8 cellular contexts compared by ENCODE assay signal in the genomic region with DNA sequence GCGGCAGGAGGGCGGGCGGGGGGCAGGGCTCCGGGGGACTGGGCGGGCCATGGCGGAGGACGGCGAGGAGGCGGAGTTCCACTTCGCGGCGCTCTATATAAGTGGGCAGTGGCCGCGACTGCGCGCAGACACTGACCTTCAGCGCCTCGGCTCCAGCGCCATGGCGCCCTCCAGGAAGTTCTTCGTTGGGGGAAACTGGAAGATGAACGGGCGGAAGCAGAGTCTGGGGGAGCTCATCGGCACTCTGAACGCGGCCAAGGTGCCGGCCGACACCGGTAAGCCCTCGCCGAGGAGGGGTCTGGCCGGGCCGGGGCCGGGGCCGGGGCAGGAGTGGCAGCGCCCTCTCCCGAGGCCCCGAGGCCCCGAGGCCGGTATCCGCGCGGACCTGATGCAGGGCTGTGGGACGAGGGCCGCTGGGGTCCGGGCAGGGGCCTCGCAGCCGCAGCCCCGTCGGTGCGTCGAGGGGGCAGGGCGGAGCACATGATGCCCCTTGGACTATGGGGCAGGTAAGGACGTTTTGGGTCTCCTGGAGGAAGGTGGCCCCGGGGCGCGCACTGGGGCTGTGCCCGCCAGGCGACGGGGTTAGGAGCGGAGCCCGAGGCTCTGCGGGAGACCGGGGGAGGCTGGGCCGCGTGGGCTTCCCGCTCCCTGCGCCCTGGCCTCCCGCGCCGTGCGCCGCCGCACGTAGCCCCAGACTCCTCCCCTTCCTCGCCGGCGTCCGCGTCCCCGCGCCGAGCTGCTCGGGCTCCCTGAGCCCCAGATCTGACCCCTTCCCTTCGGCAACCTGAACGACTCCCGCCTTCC. TPM values are rescaled to one million over a fixed set of nuclear protein-coding genes. Genes with fewer than 3 reads are reported as not detected.
A peak's percentile ranks its signal among the peaks of the same experiment; 100 is the strongest.
DNase-seq lines count a peak whose midpoint lies in the region; ATAC-seq and TF ChIP-seq lines count a peak whose summit lies in the region.

A gene (plus strand): TSS at position 125 of the 804 bp plus-strand sequence. CDS start 36 bp downstream, at position 161.

- H3K9me3 Mint-ChIP-seq in Calu3 (ENCODE audit: low read depth, unreplicated experiment), result no peaks in the 10 kb centered on the region
- no peaks in the 10 kb centered on the region for H3K9me3 Mint-ChIP-seq in nephron progenitor cell

- peaks cover 42 to 62% (median 60%) of the 10 kb centered on the region in 4 donors for H3K36me3 ChIP-seq in stomach

- intact Hi-C loops in Calu3 (cut with micrococcal nuclease; ENCODE audit: unreplicated experiment), result loop anchor here (5.0 kb wide), 2 partner anchors 60 to 75 kb away; a partner anchor contains a TSS
- intact Hi-C loops in stomach (cut with DNase I; ENCODE audit: low total_unique reads), result no loop called here

- peaks cover 30 to 61% (median 56%) of the 10 kb centered on the region in 4 donors for H3K4me1 ChIP-seq in stomach

- peaks cover 43% of the 10 kb centered on the region for H3K4me1 Mint-ChIP-seq in Calu3 (ENCODE audit: low read depth, unreplicated experiment)
- peaks cover 58% of the 10 kb centered on the region for H3K4me1 Mint-ChIP-seq in nephron progenitor cell

- H3K36me3 Mint-ChIP-seq in Calu3 (ENCODE audit: insufficient read depth, unreplicated experiment), result peaks cover 77% of the 10 kb centered on the region
- peaks cover 57% of the 10 kb centered on the region for H3K36me3 Mint-ChIP-seq in nephron progenitor cell (ENCODE audit: low read depth)

- H3K27me3 ChIP-seq in stomach, result no peaks in the 10 kb centered on the region

- peak within 1 kb of the TSS; percentile 97 to 99 (median 98) for H3K27ac ChIP-seq in stomach

- peak in 2 of 4 donors; percentile 39 to 95 for TF ChIP-seq POLR2A in stomach (IDR thresholded peaks at IDR 0.05)

- CTCF ChIA-PET in Calu3 (lab: Charles Lee), result interaction anchor here (0.7 to 2.0 kb wide), 3 partner anchors 15 to 572 kb away, joined by 5 to 15 read pairs (median 6); a partner anchor contains a TSS

- WGBS in stomach, 5 donors, result 0 to 1% (median 0%) methylated on average over 31 to 87 of the region's 87 CpGs

- TF ChIP-seq CTCF in Calu3 (IDR thresholded peaks at IDR 0.05; ENCODE audit: unreplicated experiment) (no peak), nephron progenitor cell (IDR thresholded peaks at IDR 0.05) (no peak), stomach (IDR thresholded peaks at IDR 0.05) (no peak)

- peak within 1 kb of the TSS; percentile 81 to 100 (median 98) for H3K4me3 ChIP-seq in stomach

- no TSS peak for BruUV-seq in Calu3 (replicated peaks; lab: Mats Ljungman, UMichigan)

- H3K4me3 Mint-ChIP-seq in Calu3 (ENCODE audit: low read depth, unreplicated experiment) (peak within 1 kb of the TSS; percentile 88), nephron progenitor cell (peak within 1 kb of the TSS; percentile 94)

- DNase-seq in Calu3 (peak; percentile 78), HuH-7.5 (ENCODE audit: low spot score) (peak; percentile 85), RPMI7951 (ENCODE audit: low read depth) (peak; percentile 77), activated gamma-delta T cell (lab: John Stamatoyannopoulos, UW) (peak; percentile 69), fibroblast of the conjunctiva (ENCODE audit: low read depth) (peak; percentile 65), nephron progenitor cell (peak; percentile 91), stomach (peak; percentile 87)

- no peaks in the 10 kb centered on the region for H3K27me3 Mint-ChIP-seq in Calu3 (ENCODE audit: unreplicated experiment)
- peaks cover 4% of the 10 kb centered on the region for H3K27me3 Mint-ChIP-seq in nephron progenitor cell (ENCODE audit: low read depth, poor library complexity)

- no peak for TF ChIP-seq EP300 in stomach (IDR thresholded peaks at IDR 0.05)

- H3K9me3 ChIP-seq in stomach, result no peaks in the 10 kb centered on the region

- H3K27ac Mint-ChIP-seq in Calu3 (ENCODE audit: unreplicated experiment), result peak within 1 kb of the TSS; percentile 91
- peak within 1 kb of the TSS; percentile 93 for H3K27ac Mint-ChIP-seq in nephron progenitor cell

- peak; percentile 57 for ATAC-seq in GM21381 (IDR thresholded peaks at IDR 0.05; ENCODE audit: unreplicated experiment)

RNA-seq across cellular contexts. Expression of the gene that starts here (rescaled TPM):
- total RNA-seq in Calu3 (2022), result 608 and 639 TPM in 2 replicates
- total RNA-seq in RPMI7951 (2014; rRNA removed; shearing (Covaris generic)), result 2,274 and 2,388 TPM in 2 replicates
- 100 to 1,000 TPM; 131 to 359 (median 268) TPM for total RNA-seq in stomach
- polyA plus RNA-seq in stomach, result 100 to 1,000 TPM; 403 to 526 (median 504) TPM

Comparison
In these comparisons a context has a peak if more than half of its experiments do, and no peak if none do; other contexts are left out.
1. Peak in every context shown above with its lines: DNase-seq, ATAC-seq, H3K4me3 ChIP-seq and H3K27ac ChIP-seq.